In the genomic region with DNA sequence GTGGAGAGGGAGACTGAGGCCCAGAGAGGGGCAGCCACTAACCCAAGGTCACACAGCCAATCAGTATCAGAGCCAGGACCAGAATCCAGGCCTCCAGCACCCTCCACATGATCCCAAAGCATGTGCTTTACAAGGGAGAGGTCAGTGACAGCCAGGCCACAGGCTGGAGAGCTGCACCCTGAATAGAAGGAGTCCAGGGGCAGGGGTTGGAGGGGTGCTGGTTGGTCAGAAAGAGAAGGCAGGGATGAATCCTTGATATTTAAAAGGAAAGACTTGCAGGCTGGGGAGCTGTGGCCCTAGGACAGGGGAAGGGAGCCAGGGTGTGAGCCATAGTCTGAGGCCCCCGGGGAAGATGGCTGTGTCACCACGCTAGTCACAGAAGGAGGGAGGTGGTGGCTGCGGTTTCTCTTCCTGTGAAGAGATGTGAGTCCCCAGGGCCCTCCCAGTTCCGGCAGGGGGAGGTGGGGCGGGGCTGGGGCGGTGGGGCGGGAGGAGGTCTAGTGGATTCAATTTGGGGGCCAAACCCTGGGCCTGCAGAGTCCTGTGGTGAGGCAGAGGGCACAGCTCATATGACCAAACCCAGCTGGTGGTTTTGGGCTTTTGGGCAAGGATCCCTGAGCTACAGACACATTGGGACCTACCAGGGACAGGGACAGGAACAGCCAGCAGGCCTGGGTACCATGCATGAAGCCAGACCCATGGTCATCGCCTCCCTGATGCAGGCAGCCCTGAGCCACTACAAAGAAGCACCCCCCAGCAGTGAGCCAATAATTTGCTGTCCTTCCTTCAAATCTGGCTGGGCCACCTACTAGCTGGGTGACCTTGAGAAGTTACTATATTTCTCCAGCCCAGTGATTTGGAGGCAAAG, we compare ENCODE assay signal across 8 cellular contexts. TPM values are rescaled to one million over a fixed set of nuclear protein-coding genes. Genes with fewer than 3 reads are reported as not detected.
A peak's percentile ranks its signal among the peaks of the same experiment; 100 is the strongest.
DNase-seq lines count a peak whose midpoint lies in the region; ATAC-seq and TF ChIP-seq lines count a peak whose summit lies in the region.

No MANE protein-coding gene starts in this region.

- H3K27ac ChIP-seq in ascending aorta (no peak overlapping the region), aorta (ENCODE audit: low read depth in 1 of 2, low read length in 2 of 2) (no peak overlapping the region)

- H3K36me3 ChIP-seq in ascending aorta (no peaks in the 10 kb centered on the region), aorta (ENCODE audit: control insufficient read depth in 1 of 2, insufficient read depth in 2 of 2, low read length in 1 of 2) (no peaks in the 10 kb centered on the region)

- peaks cover 79 to 81% of the 10 kb centered on the region in 2 donors for H3K4me1 Mint-ChIP-seq in natural killer cell treated with Interleukin-12 subunit alpha and Interleukin-12 subunit beta and Interleukin-15 and Interleukin-18, amount 100 ng/mL, for 72 hours (ENCODE audit: low read depth in 2 of 2)

- ATAC-seq in HG03432 (IDR thresholded peaks at IDR 0.05; ENCODE audit: unreplicated experiment), result peak; percentile 43
- ATAC-seq in natural killer cell treated with Interleukin-12 subunit alpha and Interleukin-12 subunit beta and Interleukin-15 and Interleukin-18, amount 100 ng/mL, for 72 hours, result peak; percentile 93
- no peak for ATAC-seq in aorta (ENCODE audit: low FRiP score)

- in situ Hi-C loops in GM13977 (cut with MboI; ENCODE audit: low pct_unique_long_range_greater_than_20kb, low sequenced_read_pairs, unreplicated experiment), result no loop called here

- peak overlapping the region; percentile 84 for H3K4me3 Mint-ChIP-seq in natural killer cell treated with Interleukin-12 subunit alpha and Interleukin-12 subunit beta and Interleukin-15 and Interleukin-18, amount 100 ng/mL, for 72 hours

- no peaks in the 10 kb centered on the region for H3K9me3 ChIP-seq in ascending aorta
- no peaks in the 10 kb centered on the region for H3K9me3 ChIP-seq in aorta (ENCODE audit: control insufficient read depth, low read length)

- peak overlapping the region; percentile 99 to 100 for H3K27ac Mint-ChIP-seq in natural killer cell treated with Interleukin-12 subunit alpha and Interleukin-12 subunit beta and Interleukin-15 and Interleukin-18, amount 100 ng/mL, for 72 hours

- H3K4me1 ChIP-seq in ascending aorta, result no peaks in the 10 kb centered on the region
- no peaks in the 10 kb centered on the region for H3K4me1 ChIP-seq in aorta (ENCODE audit: control insufficient read depth in 1 of 2, insufficient read depth in 2 of 2, low read length in 2 of 2)

- H3K36me3 Mint-ChIP-seq in natural killer cell treated with Interleukin-12 subunit alpha and Interleukin-12 subunit beta and Interleukin-15 and Interleukin-18, amount 100 ng/mL, for 72 hours, result peaks cover 23% of the 10 kb centered on the region

- H3K9me3 Mint-ChIP-seq in natural killer cell treated with Interleukin-12 subunit alpha and Interleukin-12 subunit beta and Interleukin-15 and Interleukin-18, amount 100 ng/mL, for 72 hours, result no peaks in the 10 kb centered on the region

- TF ChIP-seq CTCF in GM13977 (IDR thresholded peaks at IDR 0.05; ENCODE audit: extremely low read depth, insufficient read depth, missing control alignments), result no peak
- TF ChIP-seq CTCF in ascending aorta (IDR thresholded peaks at IDR 0.05), result no peak

- no peak overlapping the region for H3K4me3 ChIP-seq in ascending aorta
- H3K4me3 ChIP-seq in aorta (ENCODE audit: low read length in 2 of 2), result no peak overlapping the region

- DNase-seq in GM13977 (ENCODE audit: low spot score) (peak; percentile 87), T1000 (lab: John Stamatoyannopoulos, UW) (peak; percentile 21), ascending aorta (ENCODE audit: low spot score in 2 of 2) (peak; percentile 40 to 74), aorta (peak; percentile 72 to 80), HuH-7 (ENCODE audit: low spot score) (no peak), epidermal melanocyte (ENCODE audit: insufficient read length, low spot score) (no peak)
- DNase-seq in natural killer cell treated with Interleukin-12 subunit alpha and Interleukin-12 subunit beta and Interleukin-15 and Interleukin-18, amount 100 ng/mL, for 72 hours (ENCODE audit: low spot score), result peak; percentile 96

- WGBS in aorta, 2 donors, result 66 to 69% methylated on average over 8 of the region's 8 CpGs

- no peaks in the 10 kb centered on the region for H3K27me3 Mint-ChIP-seq in natural killer cell treated with Interleukin-12 subunit alpha and Interleukin-12 subunit beta and Interleukin-15 and Interleukin-18, amount 100 ng/mL, for 72 hours

- intact Hi-C loops in ascending aorta (cut with DNase I), result no loop called here
- intact Hi-C loops in aorta (cut with DNase I), result no loop called here

- H3K27me3 ChIP-seq in ascending aorta, result no peaks in the 10 kb centered on the region
- no peaks in the 10 kb centered on the region for H3K27me3 ChIP-seq in aorta (ENCODE audit: control insufficient read depth in 1 of 2, insufficient read depth in 2 of 2, low read length in 1 of 2)

RNA-seq across cellular contexts. Expression of gene RAC2, which starts 14.0 kb away (rescaled TPM):
- total RNA-seq in ascending aorta, result 11.5 TPM
- 1,000 to 10,000 TPM in 1 of 2 donors, 100 to 1,000 TPM in 1; 666 to 1,078 TPM for total RNA-seq in natural killer cell treated with Interleukin-12 subunit alpha and Interleukin-12 subunit beta and Interleukin-15 and Interleukin-18, amount 100 ng/mL, for 72 hours
- 10 to 100 TPM; 16.8 to 19.8 TPM for total RNA-seq in aorta
- polyA plus RNA-seq in aorta, result 10 to 100 TPM in 1 of 2 donors, 1 to 10 TPM in 1; 3.6 to 14.5 TPM

RNA-seq across cellular contexts. Expression of gene SSTR3, which starts 17.8 kb away (rescaled TPM):
- not detected for total RNA-seq in ascending aorta
- under 1 TPM; 0.11 to 0.29 TPM for total RNA-seq in natural killer cell treated with Interleukin-12 subunit alpha and Interleukin-12 subunit beta and Interleukin-15 and Interleukin-18, amount 100 ng/mL, for 72 hours
- not detected for total RNA-seq in aorta
- not detected for polyA plus RNA-seq in aorta

RNA-seq across cellular contexts. Expression of gene C1QTNF6, which starts 42.0 kb away (rescaled TPM):
- 4.6 TPM for total RNA-seq in ascending aorta
- 1 to 10 TPM; 1.3 to 3.9 TPM for total RNA-seq in natural killer cell treated with Interleukin-12 subunit alpha and Interleukin-12 subunit beta and Interleukin-15 and Interleukin-18, amount 100 ng/mL, for 72 hours
- 1 to 10 TPM; 2.4 to 7.0 TPM for total RNA-seq in aorta
- polyA plus RNA-seq in aorta, result 10 to 100 TPM in 1 of 2 donors, 1 to 10 TPM in 1; 3.1 to 11.9 TPM

RNA-seq across cellular contexts. Expression of gene CYTH4, which starts 52.3 kb away (rescaled TPM):
- total RNA-seq in ascending aorta, result 130 TPM
- 10 to 100 TPM; 36.0 to 41.1 TPM for total RNA-seq in natural killer cell treated with Interleukin-12 subunit alpha and Interleukin-12 subunit beta and Interleukin-15 and Interleukin-18, amount 100 ng/mL, for 72 hours
- total RNA-seq in aorta, result 10 to 100 TPM; 28.2 to 68.7 TPM
- 10 to 100 TPM in 1 of 2 donors, 1 to 10 TPM in 1; 4.5 to 15.9 TPM for polyA plus RNA-seq in aorta

Comparison
In these comparisons a context has a peak if more than half of its experiments do, and no peak if none do; other contexts are left out.
1. DNase-seq: peak in GM13977 (single experiment), T1000 (single experiment), ascending aorta (2 of 2), natural killer cell treated with Interleukin-12 subunit alpha and Interleukin-12 subunit beta and Interleukin-15 and Interleukin-18, amount 100 ng/mL, for 72 hours (single experiment) and aorta (2 of 2); none in HuH-7 (single experiment) and epidermal melanocyte (single experiment).
2. RNA of gene RAC2, which starts 14.0 kb away (total RNA-seq): 666 to 1,078 TPM in natural killer cell treated with Interleukin-12 subunit alpha and Interleukin-12 subunit beta and Interleukin-15 and Interleukin-18, amount 100 ng/mL, for 72 hours; 16.8 to 19.8 TPM in aorta and 11.5 TPM in ascending aorta (single experiment); every median in the first group is over 10 times any median in the second.